Comparison of ENCODE assay signal across 24 cellular contexts in the genomic region with DNA sequence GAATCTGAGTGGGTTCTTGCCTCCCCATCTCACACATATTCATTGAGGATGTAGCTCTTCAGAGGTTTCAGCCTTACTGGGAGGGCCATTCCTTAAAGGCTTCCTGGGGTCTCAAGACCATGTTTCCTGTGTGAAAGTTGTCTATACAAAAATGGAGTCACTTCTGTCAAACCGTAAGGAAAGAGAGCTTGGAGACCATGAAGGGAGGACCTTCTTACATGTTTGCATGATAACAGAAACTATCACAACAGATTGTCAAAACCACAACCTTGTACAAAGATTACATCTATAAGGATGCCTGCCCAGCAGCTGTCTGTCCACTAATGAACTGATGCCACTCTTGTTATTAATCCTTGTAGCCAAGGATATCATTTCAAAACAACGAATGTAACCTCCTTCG.
DNase-seq lines count a peak whose midpoint lies in the region; ATAC-seq, FAIRE-seq and TF ChIP-seq lines count a peak whose summit lies in the region.
"Had no signal": no experiment of that assay in that cellular context is flagged by ENCODE, and none has a peak within 500 bp of the region (broad histone marks: within the 10 kb centered on the region; RNA-seq: fewer than 3 reads in every experiment).

No MANE protein-coding gene starts in this region.

- H3K4me2 ChIP-seq in IMR-90 (ENCODE audit: low read depth, low read length): no peak overlapping the region
- no peak overlapping the region for H3K4me2 ChIP-seq in osteoblast (ENCODE audit: insufficient read depth, low read length)
- H3K4me2 ChIP-seq: A549, GM23338 had no signal

- FAIRE-seq in GM12891 (lab: Jason Lieb, UNC): peak; percentile 16
- FAIRE-seq: A549, GM12892, GM18507, H54, HepG2 had no signal

- H2BK120ac ChIP-seq in IMR-90 (ENCODE audit: low read depth, low read length): no peak overlapping the region

- no peak overlapping the region for H4K5ac ChIP-seq in IMR-90 (ENCODE audit: low read depth, low read length)

- in situ Hi-C loops in IMR-90 (cut with MboI; ENCODE audit: low sequenced_read_pairs): loop anchor here (10.0 kb wide), 1 partner anchor 175 kb away; no protein-coding TSS in a partner anchor

- CTCF ChIA-PET in IMR-90 (lab: Yijun Ruan, JAX): no interaction called here

- WGBS in IMR-90 (ENCODE audit: extremely low coverage in 2 of 2, insufficient read length in 1 of 2), 2 experiments: no CpG with 5 or more reads among the region's 3 CpGs

- peak; percentile 13 for ATAC-seq in IMR-90 (ENCODE audit: low read depth)
- ATAC-seq: GM23338, HepG2 had no signal

- H3K9me3 ChIP-seq in IMR-90 (ENCODE audit: control insufficient read depth, insufficient read depth, low read length): no peaks in the 10 kb centered on the region
- no peaks in the 10 kb centered on the region for H3K9me3 ChIP-seq in osteoblast (ENCODE audit: low read depth, low read length)

- no peak overlapping the region for H3K14ac ChIP-seq in IMR-90 (replicated peaks; ENCODE audit: low read depth, low read length)

- POLR2A ChIA-PET in IMR-90 (lab: Charles Lee; ENCODE audit: unreplicated experiment): no interaction called here

- H3K27me3 ChIP-seq in IMR-90 (ENCODE audit: control insufficient read depth, insufficient read depth, low read length) (no peaks in the 10 kb centered on the region), osteoblast (ENCODE audit: insufficient read depth, low read length) (no peaks in the 10 kb centered on the region)

- H3K56ac ChIP-seq in IMR-90 (ENCODE audit: extremely low read depth, insufficient read depth, low read length): no peak overlapping the region

- H3K9ac ChIP-seq in IMR-90 (ENCODE audit: low read depth, low read length): no peak overlapping the region

- H3K36me3 ChIP-seq in IMR-90 (ENCODE audit: control insufficient read depth, insufficient read depth, low read length): peaks cover 14% of the 10 kb centered on the region
- H3K36me3 ChIP-seq in osteoblast (ENCODE audit: insufficient read depth, low read length): peaks cover 8% of the 10 kb centered on the region

- peaks cover 5% of the 10 kb centered on the region; the same call in 1 of the 2 replicates for H3K9me1 ChIP-seq in IMR-90 (ENCODE audit: insufficient read depth, low read length)

- H3K4me3 ChIP-seq in IMR-90 (ENCODE audit: insufficient read depth, low read depth, low read length) (no peak overlapping the region), osteoblast (ENCODE audit: insufficient read depth, low read length) (no peak overlapping the region)
- H3K4me3 ChIP-seq: A549, GM23338 had no signal

- BruUV-seq in IMR-90 (replicated peaks; lab: Mats Ljungman, UMichigan): no TSS peak

- H3K79me1 ChIP-seq in IMR-90 (ENCODE audit: low read depth in 1 of 2, low read length in 2 of 2): peaks cover 0 to 4% of the 10 kb centered on the region in 2 experiments; a peak in 1 of 4 replicates

- H4K20me1 ChIP-seq in IMR-90 (ENCODE audit: insufficient read depth, low read length) (peaks cover 8% of the 10 kb centered on the region; the same call in 1 of the 2 replicates), osteoblast (ENCODE audit: insufficient read depth, low read length) (no peaks in the 10 kb centered on the region)

- no peak overlapping the region for H3K18ac ChIP-seq in IMR-90 (ENCODE audit: low read depth, low read length)

- no peak overlapping the region for H3K23ac ChIP-seq in IMR-90 (ENCODE audit: low read depth, low read length)

- no peak overlapping the region for H2AK5ac ChIP-seq in IMR-90 (ENCODE audit: low read depth, low read length)

- no peak overlapping the region for H2BK20ac ChIP-seq in IMR-90 (ENCODE audit: low read depth, low read length)

- H2AK9ac ChIP-seq in IMR-90 (replicated peaks; ENCODE audit: low read depth, low read length, poor library complexity): no peak overlapping the region

- H2BK5ac ChIP-seq in IMR-90 (ENCODE audit: low read depth, low read length, poor library complexity, severe bottlenecking): no peak overlapping the region

- no peak overlapping the region for H4K8ac ChIP-seq in IMR-90 (ENCODE audit: low read depth in 2 of 2, low read length in 2 of 2)

- H4K91ac ChIP-seq in IMR-90 (ENCODE audit: insufficient read depth, low read depth, low read length): no peak overlapping the region

- TF ChIP-seq CTCF in IMR-90 (conservative IDR thresholded peaks at IDR 0.05; ENCODE audit: low read depth, low read length) (no peak), osteoblast (IDR thresholded peaks at IDR 0.05; ENCODE audit: extremely low read depth, low read depth, low read length) (no peak)

- no peak overlapping the region for H2BK15ac ChIP-seq in IMR-90 (ENCODE audit: low read depth, low read length)

- dilution Hi-C loops in IMR-90 (cut with HindIII; ENCODE audit: low sequenced_read_pairs, unreplicated experiment): no loop called here

- intact Hi-C loops in IMR-90 (cut with micrococcal nuclease): no loop called here

- H2AFZ ChIP-seq in IMR-90 (replicated peaks; ENCODE audit: low read length, poor library complexity): no peak overlapping the region
- H2AFZ ChIP-seq in osteoblast (ENCODE audit: low read length): no peak overlapping the region
- H2AFZ ChIP-seq: GM23338 had no signal

- TF ChIP-seq RAD21 in IMR-90 (IDR thresholded peaks at IDR 0.05; ENCODE audit: low read length): no peak

- H3K4me1 ChIP-seq in IMR-90 (ENCODE audit: control insufficient read depth, insufficient read depth, low read length) (no peaks in the 10 kb centered on the region), osteoblast (ENCODE audit: insufficient read depth, low read length) (no peaks in the 10 kb centered on the region)
- H3K4me1 ChIP-seq: A549, Caco-2 had no signal

- H3K27ac ChIP-seq in IMR-90 (ENCODE audit: insufficient read depth, low read length): no peak overlapping the region
- H3K27ac ChIP-seq in osteoblast (ENCODE audit: low read depth, low read length): no peak overlapping the region
- H3K27ac ChIP-seq: 22Rv1, A549, C4-2B had no signal

- H3K79me2 ChIP-seq in osteoblast (ENCODE audit: insufficient read depth, low read length): no peaks in the 10 kb centered on the region

- no peak overlapping the region for H3K4ac ChIP-seq in IMR-90 (ENCODE audit: low read depth, low read length)

- TF ChIP-seq POLR2A in GM12891 (IDR thresholded peaks at IDR 0.05; ENCODE audit: low read depth, low read length) (no peak), IMR-90 (IDR thresholded peaks at IDR 0.05; ENCODE audit: low read depth, low read length) (no peak; the same call in 1 of the 2 replicates)

- DNase-seq in NCI-H82 (lab: John Stamatoyannopoulos, UW) (peak; percentile 16), NCI-H82 treated with DMSO at 0.1 percent for 48 hours (lab: John Stamatoyannopoulos, UW; ENCODE audit: unreplicated experiment) (no peak), GM12891 (ENCODE audit: insufficient read length, low spot score) (no peak), IMR-90 (peak; percentile 55), osteoblast (ENCODE audit: insufficient read length, low spot score, missing footprints) (peak; percentile 8), NCI-H69 (lab: John Stamatoyannopoulos, UW) (no peak), superior temporal gyrus (ENCODE audit: extremely low spot score) (no peak)
- no peak for DNase-seq in NK-92 treated with Interleukin-12 subunit alpha and Interleukin-12 subunit beta, amount 100 ng/mL, for 24 hours (lab: John Stamatoyannopoulos, UW)
- DNase-seq: AML-193; Caco-2; CD4-positive, alpha-beta T cell; DMS153; DMS79 treated with DMSO at 0.1 percent for 48 hours; GF-D8; HCEC 1CT; KG1 had no signal

TF ChIP-seq in GM12891, 5 proteins besides CTCF, POLR2A, EP300 and RAD21:
- no peak for TF ChIP-seq POLR2AphosphoS5 (IDR thresholded peaks at IDR 0.05; ENCODE audit: low read depth, low read length)
- no peak for TF ChIP-seq SPI1 (IDR thresholded peaks at IDR 0.05; ENCODE audit: low read depth, low read length)
- no peak for TF ChIP-seq PAX5 (IDR thresholded peaks at IDR 0.05; ENCODE audit: insufficient read depth, low read length, severe bottlenecking)
- no peak for TF ChIP-seq POU2F2 (IDR thresholded peaks at IDR 0.05; ENCODE audit: low read depth, low read length)
- TF ChIP-seq TAF1 (IDR thresholded peaks at IDR 0.05; ENCODE audit: low read depth, low read length): no peak
TF ChIP-seq in GM12891: peak in this region for 0.

TF ChIP-seq in IMR-90, 13 proteins besides CTCF, POLR2A, EP300 and RAD21:
- TF ChIP-seq, protein P1, sequence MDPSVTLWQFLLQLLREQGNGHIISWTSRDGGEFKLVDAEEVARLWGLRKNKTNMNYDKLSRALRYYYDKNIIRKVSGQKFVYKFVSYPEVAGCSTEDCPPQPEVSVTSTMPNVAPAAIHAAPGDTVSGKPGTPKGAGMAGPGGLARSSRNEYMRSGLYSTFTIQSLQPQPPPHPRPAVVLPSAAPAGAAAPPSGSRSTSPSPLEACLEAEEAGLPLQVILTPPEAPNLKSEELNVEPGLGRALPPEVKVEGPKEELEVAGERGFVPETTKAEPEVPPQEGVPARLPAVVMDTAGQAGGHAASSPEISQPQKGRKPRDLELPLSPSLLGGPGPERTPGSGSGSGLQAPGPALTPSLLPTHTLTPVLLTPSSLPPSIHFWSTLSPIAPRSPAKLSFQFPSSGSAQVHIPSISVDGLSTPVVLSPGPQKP (IDR thresholded peaks at IDR 0.05; ENCODE audit: borderline replicate concordance, low read depth, low read length): no peak
- no peak for TF ChIP-seq MAFK (IDR thresholded peaks at IDR 0.05; ENCODE audit: low read depth, low read length)
- TF ChIP-seq, protein P2, sequence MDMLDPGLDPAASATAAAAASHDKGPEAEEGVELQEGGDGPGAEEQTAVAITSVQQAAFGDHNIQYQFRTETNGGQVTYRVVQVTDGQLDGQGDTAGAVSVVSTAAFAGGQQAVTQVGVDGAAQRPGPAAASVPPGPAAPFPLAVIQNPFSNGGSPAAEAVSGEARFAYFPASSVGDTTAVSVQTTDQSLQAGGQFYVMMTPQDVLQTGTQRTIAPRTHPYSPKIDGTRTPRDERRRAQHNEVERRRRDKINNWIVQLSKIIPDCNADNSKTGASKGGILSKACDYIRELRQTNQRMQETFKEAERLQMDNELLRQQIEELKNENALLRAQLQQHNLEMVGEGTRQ (IDR thresholded peaks at IDR 0.05; ENCODE audit: low read depth, low read length): no peak
- no peak for TF ChIP-seq FOS (IDR thresholded peaks at IDR 0.05; ENCODE audit: low read depth, low read length)
- no peak for TF ChIP-seq CHD1 (IDR thresholded peaks at IDR 0.05; ENCODE audit: low read depth, low read length)
- TF ChIP-seq MXI1 (IDR thresholded peaks at IDR 0.05; ENCODE audit: borderline replicate concordance, low read depth, low read length): no peak
- no peak for TF ChIP-seq SMC3 (IDR thresholded peaks at IDR 0.05; ENCODE audit: low read depth, low read length)
- no peak for TF ChIP-seq RFX5 (IDR thresholded peaks at IDR 0.05; ENCODE audit: low read depth, low read length)
- no peak for TF ChIP-seq RCOR1 (IDR thresholded peaks at IDR 0.05; ENCODE audit: insufficient replicate concordance, low read length)
- no peak for TF ChIP-seq NFE2L2 (IDR thresholded peaks at IDR 0.05; ENCODE audit: low read depth, low read length)
- TF ChIP-seq CEBPB (IDR thresholded peaks at IDR 0.05; ENCODE audit: low read depth, low read length): no peak
- TF ChIP-seq BHLHE40 (IDR thresholded peaks at IDR 0.05; ENCODE audit: low read depth, low read length): no peak
- TF ChIP-seq MAZ (IDR thresholded peaks at IDR 0.05; ENCODE audit: borderline replicate concordance, low read depth, low read length): no peak
TF ChIP-seq in IMR-90: peak in this region for 0.

Comparison
In these comparisons a context has a peak if more than half of its experiments do, and no peak if none do; other contexts are left out.
1. DNase-seq: peak in NCI-H82 (single experiment), IMR-90 (single experiment) and osteoblast (single experiment); none in NCI-H82 treated with DMSO at 0.1 percent for 48 hours (single experiment), GM12891 (single experiment), NCI-H69 (single experiment), superior temporal gyrus (single experiment) and NK-92 treated with Interleukin-12 subunit alpha and Interleukin-12 subunit beta, amount 100 ng/mL, for 24 hours (single experiment).